ENCODE assay signal across 16 cellular contexts in genomic region chr20:59174975-59175374, GRCh38. TPM values are rescaled to one million over a fixed set of nuclear protein-coding genes. Genes with fewer than 3 reads are reported as not detected.
"Had no signal": no experiment of that assay in that cellular context is flagged by ENCODE, and none has a peak within 500 bp of the region (broad histone marks: within the 10 kb centered on the region; RNA-seq: fewer than 3 reads in every experiment).

No MANE protein-coding gene starts in this region.

- H3K9me3 Mint-ChIP-seq: dendritic cell treated with granulocyte-macrophage colony-stimulating factor and Interleukin-4, amounts not matched to agents 40 ng/mL and 50 ng/mL, for 4 days had no signal

- H2AFZ ChIP-seq: parathyroid adenoma had no signal

- H3K4me3 Mint-ChIP-seq: dendritic cell treated with granulocyte-macrophage colony-stimulating factor and Interleukin-4, amounts not matched to agents 40 ng/mL and 50 ng/mL, for 4 days had no signal

- H3K4me3 ChIP-seq: gastrocnemius medialis, tibial artery, uterus had no signal

- DNase-seq: activated CD4-positive, CD25-positive, alpha-beta regulatory T cell treated with anti-CD3 and anti-CD28 coated beads, Interleukin-2, amount 50 U/mL, for 72 hours; activated CD8-positive, alpha-beta memory T cell treated with anti-CD3 and anti-CD28 coated beads for 24 hours; activated effector memory CD4-positive, alpha-beta T cell treated with Interleukin-2 at 50 U/mL for 16 hours; aorta; gastrocnemius medialis; left colon; stimulated activated CD4-positive, alpha-beta T cell treated with anti-CD3 and anti-CD28 coated beads, Interleukin-1b, Interleukin-23, amount 100 ng/mL, for 48 hours; T1000; tibial artery; uterus had no signal

- H3K9me3 ChIP-seq: gastrocnemius medialis, neutrophil, tibial artery, uterus had no signal

- H3K27ac ChIP-seq: gastrocnemius medialis, neutrophil, parathyroid adenoma, tibial artery, uterus had no signal

- H3K9ac ChIP-seq: parathyroid adenoma had no signal

- H3K27me3 ChIP-seq: neutrophil, uterus had no signal

- H3K36me3 ChIP-seq: gastrocnemius medialis, neutrophil, tibial artery, uterus had no signal

- H3K4me1 ChIP-seq: gastrocnemius medialis, parathyroid adenoma, tibial artery, uterus had no signal

- ATAC-seq: gastrocnemius medialis had no signal

- H3K27ac Mint-ChIP-seq: dendritic cell treated with granulocyte-macrophage colony-stimulating factor and Interleukin-4, amounts not matched to agents 40 ng/mL and 50 ng/mL, for 4 days had no signal

RNA-seq across cellular contexts. Expression of gene ZNF831, which starts 11.4 kb away (rescaled TPM):
- total RNA-seq: cerebellum, epithelial cell of proximal tubule, renal cortical epithelial cell had no signal
